ENCODE assay signal across 17 cellular contexts in genomic region chr4:94221930-94222329, GRCh38.
"Had no signal": no experiment of that assay in that cellular context is flagged by ENCODE, and none has a peak within 500 bp of the region (broad histone marks: within the 10 kb centered on the region; RNA-seq: fewer than 3 reads in every experiment).

No MANE protein-coding gene starts in this region.

- DNase-seq: effector memory CD4-positive, alpha-beta T cell; esophagus squamous epithelium; foreskin fibroblast; immature natural killer cell; left cardiac atrium; left ventricle myocardium inferior; lower lobe of right lung; natural killer cell; posterior cingulate gyrus; sigmoid colon; small intestine; stimulated activated CD4-positive, alpha-beta T cell treated with anti-CD3 and anti-CD28 coated beads, Interleukin-12 subunit alpha, Interleukin-12 subunit beta, amount 100 ng/mL, for 4 hours; stimulated activated naive CD4-positive, alpha-beta T cell treated with Interleukin-2 at 50 U/mL for 16 hours; trophoblast cell had no signal

- H3K9me3 Mint-ChIP-seq: immature natural killer cell, memory B cell, mesothelial cell of epicardium, natural killer cell, neural crest cell had no signal

- ATAC-seq: left cardiac atrium, lower lobe of right lung, natural killer cell had no signal

- H3K27ac Mint-ChIP-seq: memory B cell, mesothelial cell of epicardium had no signal

- H3K4me1 Mint-ChIP-seq: mesothelial cell of epicardium, neural crest cell had no signal

- H3K27me3 Mint-ChIP-seq: memory B cell had no signal

- H3K4me3 Mint-ChIP-seq: immature natural killer cell, memory B cell, mesothelial cell of epicardium, natural killer cell, neural crest cell had no signal
